ENCODE assay signal across 19 cellular contexts in the genomic region with DNA sequence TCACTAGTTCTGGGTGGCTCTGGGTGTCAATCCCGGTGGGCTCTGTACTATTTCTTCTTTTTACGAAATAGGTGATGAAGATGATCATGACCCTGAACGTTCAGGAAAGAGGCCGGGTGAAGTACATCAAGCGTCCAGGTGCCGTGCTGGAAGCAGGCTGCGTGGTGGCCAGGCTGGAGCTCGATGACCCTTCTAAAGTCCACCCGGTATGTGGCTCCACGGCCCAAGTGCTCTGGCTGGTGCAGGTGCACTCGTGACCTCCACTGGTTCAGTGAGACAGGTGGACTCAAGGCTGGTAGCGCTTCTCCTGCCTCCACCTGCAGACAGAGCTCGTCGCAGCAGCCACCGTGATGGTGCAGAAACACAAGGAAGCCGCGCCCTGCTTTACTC.
"Had no signal": no experiment of that assay in that cellular context is flagged by ENCODE, and none has a peak within 500 bp of the region (broad histone marks: within the 10 kb centered on the region; RNA-seq: fewer than 3 reads in every experiment).

No MANE protein-coding gene starts in this region.

- H3K4me3 Mint-ChIP-seq: dendritic cell treated with granulocyte-macrophage colony-stimulating factor and Interleukin-4, amounts not matched to agents 40 ng/mL and 50 ng/mL, for 4 days; immature natural killer cell; naive thymus-derived CD8-positive, alpha-beta T cell; neural crest cell; stimulated activated memory B cell treated with anti-CD40 and anti-IgM and Interleukin-4, amounts not matched to agents 10 μg/mL and 1 μg/mL and 100 μg/mL, for 72 hours; stimulated activated naive CD8-positive, alpha-beta T cell treated with anti-CD3 and anti-CD28 coated beads, Interleukin-15, Interleukin-2, amounts not matched to agents 100 ng/mL and 50 ng/mL, for 24 hours had no signal

- H3K4me1 ChIP-seq: left ventricle myocardium inferior, tibial artery had no signal

- H3K27ac Mint-ChIP-seq: dendritic cell treated with granulocyte-macrophage colony-stimulating factor and Interleukin-4, amounts not matched to agents 40 ng/mL and 50 ng/mL, for 4 days; immature natural killer cell; stimulated activated memory B cell treated with anti-CD40 and anti-IgM and Interleukin-4, amounts not matched to agents 10 μg/mL and 1 μg/mL and 100 μg/mL, for 72 hours; stimulated activated naive CD8-positive, alpha-beta T cell treated with anti-CD3 and anti-CD28 coated beads, Interleukin-15, Interleukin-2, amounts not matched to agents 100 ng/mL and 50 ng/mL, for 24 hours had no signal

- DNase-seq: esophagus squamous epithelium; foreskin fibroblast; immature natural killer cell; left ventricle myocardium inferior; mesendoderm; mucosa of descending colon; naive thymus-derived CD8-positive, alpha-beta T cell; nucleus accumbens; ovary; right cardiac atrium; stimulated activated CD4-positive, alpha-beta T cell treated with anti-CD3 and anti-CD28 coated beads, Interleukin-2, amount 100 ng/mL, for 48 hours; stimulated activated CD8-positive, alpha-beta memory T cell treated with anti-CD3 and anti-CD28 coated beads, Interleukin-4, amount 100 ng/mL, for 48 hours; tibial artery had no signal

- H3K27me3 ChIP-seq: esophagus squamous epithelium, ovary, tibial artery had no signal

- ATAC-seq: mucosa of descending colon; naive thymus-derived CD8-positive, alpha-beta T cell; right cardiac atrium; stimulated activated memory B cell treated with anti-CD40 and anti-IgM and Interleukin-4, amounts not matched to agents 10 μg/mL and 1 μg/mL and 100 μg/mL, for 72 hours had no signal

- H3K27me3 Mint-ChIP-seq: dendritic cell treated with granulocyte-macrophage colony-stimulating factor and Interleukin-4, amounts not matched to agents 40 ng/mL and 50 ng/mL, for 4 days; naive thymus-derived CD8-positive, alpha-beta T cell; stimulated activated memory B cell treated with anti-CD40 and anti-IgM and Interleukin-4, amounts not matched to agents 10 μg/mL and 1 μg/mL and 100 μg/mL, for 72 hours; stimulated activated naive CD8-positive, alpha-beta T cell treated with anti-CD3 and anti-CD28 coated beads, Interleukin-15, Interleukin-2, amounts not matched to agents 100 ng/mL and 50 ng/mL, for 24 hours had no signal

- H3K4me3 ChIP-seq: esophagus squamous epithelium, left ventricle myocardium inferior, mucosa of descending colon, ovary, smooth muscle cell, tibial artery had no signal

- FAIRE-seq: keratinocyte had no signal

- H3K4me2 ChIP-seq: smooth muscle cell had no signal

- H3K9me3 ChIP-seq: esophagus squamous epithelium, left ventricle myocardium inferior, mucosa of descending colon, ovary, tibial artery had no signal

- H3K4me1 Mint-ChIP-seq: immature natural killer cell; naive thymus-derived CD8-positive, alpha-beta T cell; neural crest cell; stimulated activated memory B cell treated with anti-CD40 and anti-IgM and Interleukin-4, amounts not matched to agents 10 μg/mL and 1 μg/mL and 100 μg/mL, for 72 hours had no signal

- H3K27ac ChIP-seq: esophagus squamous epithelium, left ventricle myocardium inferior, ovary, tibial artery had no signal

- H3K9me3 Mint-ChIP-seq: naive thymus-derived CD8-positive, alpha-beta T cell; neural crest cell; stimulated activated naive CD8-positive, alpha-beta T cell treated with anti-CD3 and anti-CD28 coated beads, Interleukin-15, Interleukin-2, amounts not matched to agents 100 ng/mL and 50 ng/mL, for 24 hours had no signal

- H3K36me3 ChIP-seq: ovary had no signal
